ENCODE assay signal across 21 cellular contexts in the genomic region with DNA sequence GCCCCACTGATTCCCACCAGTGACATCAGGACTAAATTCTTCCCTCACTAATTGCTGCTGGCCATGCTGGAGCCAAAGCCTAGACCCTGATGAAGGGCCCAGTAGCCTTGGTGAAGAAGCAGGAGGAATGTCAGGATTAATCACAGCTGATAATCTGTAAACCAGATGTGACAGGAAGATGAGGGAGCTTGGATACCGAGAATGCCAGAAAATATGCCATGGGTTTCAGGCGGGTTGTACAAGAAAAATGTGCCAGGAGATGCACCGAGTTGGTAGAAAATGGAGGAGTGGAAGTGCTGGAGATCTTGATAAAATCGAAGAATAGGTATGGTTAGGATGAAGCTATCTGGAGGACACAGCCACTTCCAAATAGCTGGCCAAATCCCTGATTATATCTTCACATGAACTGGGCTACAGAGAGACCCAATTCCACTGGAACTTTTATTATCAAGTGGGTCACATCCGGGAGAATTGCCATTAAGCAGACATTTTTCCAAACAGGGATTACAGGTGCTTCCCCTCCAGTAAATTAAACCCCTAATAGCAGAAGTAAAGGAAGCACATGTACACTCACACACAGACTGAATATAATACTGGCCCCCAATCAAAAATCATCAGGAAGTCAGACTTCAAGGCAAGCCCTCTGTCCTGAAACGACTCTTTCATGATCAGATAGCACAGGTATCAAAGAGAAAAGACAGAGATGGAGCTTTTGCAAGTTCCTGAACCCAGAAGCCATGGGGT.
DNase-seq lines count a peak whose midpoint lies in the region; ATAC-seq and TF ChIP-seq lines count a peak whose summit lies in the region.
"Had no signal": no experiment of that assay in that cellular context is flagged by ENCODE, and none has a peak within 500 bp of the region (broad histone marks: within the 10 kb centered on the region; RNA-seq: fewer than 3 reads in every experiment).

No MANE protein-coding gene starts in this region.

- H3K9me3 ChIP-seq in PC-9 (ENCODE audit: insufficient read depth, low read depth) (no peaks in the 10 kb centered on the region), osteoblast (ENCODE audit: low read depth, low read length) (no peaks in the 10 kb centered on the region), upper lobe of right lung (no peaks in the 10 kb centered on the region)
- H3K9me3 ChIP-seq: Peyer's patch, thoracic aorta had no signal

- H3K27ac Mint-ChIP-seq in MCF 10A (ENCODE audit: low read depth, unreplicated experiment) (no peak overlapping the region), natural killer cell (no peak overlapping the region)
- H3K27ac Mint-ChIP-seq: brain; effector memory CD8-positive, alpha-beta T cell; memory B cell; T-helper 1 cell treated with Interleukin-12 subunit alpha and Interleukin-12 subunit beta and Interleukin-4 antibody, amounts not matched to agents 30 μg/mL and 1 μg/mL, for 36 hours had no signal

- no peaks in the 10 kb centered on the region for H3K9me2 ChIP-seq in PC-9 (ENCODE audit: insufficient read depth)

- intact Hi-C loops in PC-9 (cut with micrococcal nuclease; ENCODE audit: unreplicated experiment) (no loop called here), upper lobe of right lung (cut with DNase I) (no loop called here), MCF 10A (cut with micrococcal nuclease) (no loop called here), natural killer cell (cut with micrococcal nuclease) (loop anchor here (10.0 kb wide), 1 partner anchor 88 kb away; no protein-coding TSS in a partner anchor)

- H3K4me2 ChIP-seq in PC-9: no peak overlapping the region
- H3K4me2 ChIP-seq in osteoblast (ENCODE audit: insufficient read depth, low read length): peak overlapping the region; percentile 62

- H3K79me2 ChIP-seq in PC-9 (ENCODE audit: low read depth) (no peaks in the 10 kb centered on the region), osteoblast (ENCODE audit: insufficient read depth, low read length) (no peaks in the 10 kb centered on the region)

- H3K4me3 ChIP-seq in PC-9: no peak overlapping the region
- no peak overlapping the region for H3K4me3 ChIP-seq in osteoblast (ENCODE audit: insufficient read depth, low read length)
- no peak overlapping the region for H3K4me3 ChIP-seq in upper lobe of right lung
- H3K4me3 ChIP-seq: Peyer's patch, thoracic aorta had no signal

- POLR2A ChIA-PET in PC-9 (lab: Charles Lee; ENCODE audit: unreplicated experiment): no interaction called here
- POLR2A ChIA-PET in MCF 10A (lab: Yijun Ruan, JAX): interaction anchor here (0.6 to 1.2 kb wide), 6 partner anchors 10 to 439 kb away, joined by 3 to 4 read pairs (median 3); no protein-coding TSS in a partner anchor

- H3K27me3 Mint-ChIP-seq in MCF 10A (ENCODE audit: insufficient read depth, unreplicated experiment): no peaks in the 10 kb centered on the region
- peaks cover 0 to 3% of the 10 kb centered on the region in 2 donors for H3K27me3 Mint-ChIP-seq in natural killer cell (ENCODE audit: low read depth in 2 of 2)
- H3K27me3 Mint-ChIP-seq: CD8-positive, alpha-beta memory T cell; memory B cell had no signal

- TF ChIP-seq CTCF in PC-9 (conservative IDR thresholded peaks at IDR 0.05) (no peak), osteoblast (IDR thresholded peaks at IDR 0.05; ENCODE audit: extremely low read depth, low read depth, low read length) (no peak), upper lobe of right lung (IDR thresholded peaks at IDR 0.05) (no peak), MCF 10A (IDR thresholded peaks at IDR 0.05; ENCODE audit: unreplicated experiment) (no peak), natural killer cell (IDR thresholded peaks at IDR 0.05) (no peak)

- ATAC-seq in upper lobe of right lung: peak; percentile 27
- no peak for ATAC-seq in natural killer cell
- ATAC-seq: activated T-cell treated with anti-CD3 and anti-CD28 coated beads, Interleukin-2, amount 50 U/mL, for 4 hours; effector memory CD8-positive, alpha-beta T cell had no signal

- H3K27me3 ChIP-seq in PC-9 (ENCODE audit: insufficient read depth, low read depth) (no peaks in the 10 kb centered on the region), osteoblast (ENCODE audit: insufficient read depth, low read length) (no peaks in the 10 kb centered on the region), upper lobe of right lung (no peaks in the 10 kb centered on the region)
- H3K27me3 ChIP-seq: Peyer's patch had no signal

- H3F3A ChIP-seq in PC-9 (ENCODE audit: insufficient read depth, low read depth): no peaks in the 10 kb centered on the region

- BruUV-seq in PC-9 (replicated peaks; lab: Mats Ljungman, UMichigan) (no TSS peak), MCF 10A (replicated peaks; lab: Mats Ljungman, UMichigan) (no TSS peak)

- H3K36me3 Mint-ChIP-seq in MCF 10A (ENCODE audit: insufficient read depth, unreplicated experiment) (no peaks in the 10 kb centered on the region), natural killer cell (no peaks in the 10 kb centered on the region)
- H3K36me3 Mint-ChIP-seq: brain; CD8-positive, alpha-beta memory T cell; memory B cell had no signal

- H3K4me3 Mint-ChIP-seq in MCF 10A (ENCODE audit: unreplicated experiment): no peak overlapping the region
- H3K4me3 Mint-ChIP-seq in natural killer cell: no peak overlapping the region
- H3K4me3 Mint-ChIP-seq: activated T-cell treated with anti-CD3 and anti-CD28 coated beads, Interleukin-2, amount 50 U/mL, for 4 hours; brain; CD8-positive, alpha-beta memory T cell; effector memory CD8-positive, alpha-beta T cell; memory B cell; T-helper 1 cell treated with Interleukin-12 subunit alpha and Interleukin-12 subunit beta and Interleukin-4 antibody, amounts not matched to agents 30 μg/mL and 1 μg/mL, for 36 hours had no signal

- no peaks in the 10 kb centered on the region for H4K20me1 ChIP-seq in PC-9 (ENCODE audit: insufficient read depth)
- no peaks in the 10 kb centered on the region for H4K20me1 ChIP-seq in osteoblast (ENCODE audit: insufficient read depth, low read length)

- H2AFZ ChIP-seq in PC-9 (0 out of 2 replicates have a peak overlapping the region, but pooled peaks have one; percentile 65), osteoblast (ENCODE audit: low read length) (no peak overlapping the region)

- H3K36me3 ChIP-seq in PC-9 (ENCODE audit: low read depth) (no peaks in the 10 kb centered on the region), osteoblast (ENCODE audit: insufficient read depth, low read length) (no peaks in the 10 kb centered on the region), upper lobe of right lung (no peaks in the 10 kb centered on the region)
- H3K36me3 ChIP-seq: Peyer's patch, thoracic aorta had no signal

- H3K4me1 ChIP-seq in PC-9 (replicated peaks; ENCODE audit: insufficient read depth) (no peaks in the 10 kb centered on the region), osteoblast (ENCODE audit: insufficient read depth, low read length) (peaks cover 17% of the 10 kb centered on the region), upper lobe of right lung (peaks cover 21% of the 10 kb centered on the region)

- H3K4me1 Mint-ChIP-seq in MCF 10A (ENCODE audit: insufficient read depth, unreplicated experiment) (peaks cover 8% of the 10 kb centered on the region), natural killer cell (peaks cover 0 to 10% of the 10 kb centered on the region in 2 donors)

- no peaks in the 10 kb centered on the region for H3K9me3 Mint-ChIP-seq in MCF 10A (ENCODE audit: unreplicated experiment)
- no peaks in the 10 kb centered on the region for H3K9me3 Mint-ChIP-seq in natural killer cell
- H3K9me3 Mint-ChIP-seq: activated T-cell treated with anti-CD3 and anti-CD28 coated beads, Interleukin-2, amount 50 U/mL, for 4 hours; brain; CD8-positive, alpha-beta memory T cell; effector memory CD8-positive, alpha-beta T cell; memory B cell; T-helper 1 cell treated with Interleukin-12 subunit alpha and Interleukin-12 subunit beta and Interleukin-4 antibody, amounts not matched to agents 30 μg/mL and 1 μg/mL, for 36 hours had no signal

- H3K27ac ChIP-seq in PC-9 (no peak overlapping the region), osteoblast (ENCODE audit: low read depth, low read length) (no peak overlapping the region), upper lobe of right lung (no peak overlapping the region)
- H3K27ac ChIP-seq: thoracic aorta had no signal

- DNase-seq in PC-9: no peak
- peak; percentile 74 for DNase-seq in glomerular endothelial cell (ENCODE audit: extremely low read depth, low read depth, low spot score)
- peak; percentile 53 for DNase-seq in osteoblast (ENCODE audit: insufficient read length, low spot score, missing footprints)
- DNase-seq in upper lobe of right lung: no peak
- DNase-seq in MCF 10A (ENCODE audit: unreplicated experiment): no peak
- DNase-seq in activated T-cell treated with anti-CD3 and anti-CD28 coated beads for 4 hours: no peak
- DNase-seq in natural killer cell: no peak
- DNase-seq: activated CD4-positive, alpha-beta T cell treated with anti-CD3 and anti-CD28 coated beads for 4 hours; activated T-cell treated with anti-CD3 and anti-CD28 coated beads, Interleukin-2, amount 50 U/mL, for 4 hours; CD8-positive, alpha-beta memory T cell; DMS53; effector memory CD8-positive, alpha-beta T cell; GF-D8; NCI-H1694 treated with DMSO at 0.1 percent for 48 hours; NCI-H526; Peyer's patch; stimulated activated CD4-positive, alpha-beta T cell treated with anti-CD3 and anti-CD28 coated beads, Interleukin-4, amount 100 ng/mL, for 4 hours had no signal

- CTCF ChIA-PET in PC-9 (lab: Charles Lee): no interaction called here
- CTCF ChIA-PET in MCF 10A (lab: Yijun Ruan, JAX): interaction anchor here (1.8 kb wide), 1 partner anchor 23 kb away, joined by 4 read pairs; no protein-coding TSS in a partner anchor

Comparison
In these comparisons a context has a peak if more than half of its experiments do, and no peak if none do; other contexts are left out.
1. DNase-seq: peak in glomerular endothelial cell (single experiment) and osteoblast (single experiment); none in PC-9 (0 of 2), upper lobe of right lung (single experiment), MCF 10A (single experiment), activated T-cell treated with anti-CD3 and anti-CD28 coated beads for 4 hours (single experiment) and natural killer cell (single experiment).